Comparison of ENCODE assay signal across 8 cellular contexts in genomic region chr7:2820508-2820934, GRCh38. TPM values are rescaled to one million over a fixed set of nuclear protein-coding genes. Genes with fewer than 3 reads are reported as not detected.
DNase-seq lines count a peak whose midpoint lies in the region; ATAC-seq and TF ChIP-seq lines count a peak whose summit lies in the region.

No MANE protein-coding gene starts in this region.

- no peak overlapping the region for H3K4me3 ChIP-seq in AG04449 (ENCODE audit: low read depth, low read length)

- in situ Hi-C loops in G401 (cut with HindIII; ENCODE audit: low sequenced_read_pairs): loop anchor here (10.0 kb wide), 1 partner anchor 124 kb away; no protein-coding TSS in a partner anchor

- ATAC-seq in esophagus mucosa (peak; percentile 47), HG03108 (IDR thresholded peaks at IDR 0.05; ENCODE audit: unreplicated experiment) (no peak)

- POLR2A ChIA-PET in AG04449 (lab: Yijun Ruan, JAX) (interaction anchor here (0.7 to 2.6 kb wide), 5 partner anchors 8 to 63 kb away, joined by 3 to 8 read pairs (median 4); no protein-coding TSS in a partner anchor), HEK293T (lab: Yijun Ruan, JAX) (interaction anchor here (1.2 kb wide), 1 partner anchor 23 kb away, joined by 5 read pairs; no protein-coding TSS in a partner anchor)

- CTCF ChIA-PET in AG04449 (lab: Yijun Ruan, JAX): interaction anchor here (0.9 to 1.4 kb wide), 3 partner anchors 9 to 140 kb away, joined by 3 to 6 read pairs (median 3); no protein-coding TSS in a partner anchor
- CTCF ChIA-PET in HEK293T (lab: Yijun Ruan, JAX): interaction anchor here (0.8 to 1.0 kb wide), 2 partner anchors 102 to 110 kb away, joined by 3 to 4 read pairs; no protein-coding TSS in a partner anchor

- DNase-seq in AG04449 (ENCODE audit: low read depth, low spot score) (peak; percentile 82), NCI-H226 (peak; percentile 99), mucosa of gallbladder (ENCODE audit: low spot score) (peak; percentile 65), G401 (ENCODE audit: low spot score) (no peak), activated gamma-delta T cell (lab: John Stamatoyannopoulos, UW) (no peak), HEK293T (ENCODE audit: extremely low spot score) (no peak)

- no peak for TF ChIP-seq CTCF in AG04449 (IDR thresholded peaks at IDR 0.05; ENCODE audit: insufficient read depth, low read length, missing control alignments)

TF ChIP-seq in HEK293T, 16 proteins besides CTCF, POLR2A, EP300 and RAD21:
- no peak for TF ChIP-seq SP1 (IDR thresholded peaks at IDR 0.05)
- no peak for TF ChIP-seq L3MBTL2 (conservative IDR thresholded peaks at IDR 0.05)
- no peak for TF ChIP-seq ELF4 (IDR thresholded peaks at IDR 0.05)
- no peak for TF ChIP-seq SUZ12 (IDR thresholded peaks at IDR 0.05)
- TF ChIP-seq PKNOX1 (IDR thresholded peaks at IDR 0.05): no peak
- no peak for TF ChIP-seq NFRKB (IDR thresholded peaks at IDR 0.05)
- no peak for TF ChIP-seq ZNF384 (IDR thresholded peaks at IDR 0.05)
- no peak for TF ChIP-seq FOXA1 (IDR thresholded peaks at IDR 0.05)
- TF ChIP-seq HDGF (IDR thresholded peaks at IDR 0.05; ENCODE audit: borderline replicate concordance): no peak
- TF ChIP-seq FOXM1 (IDR thresholded peaks at IDR 0.05; ENCODE audit: borderline replicate concordance): no peak
- no peak for TF ChIP-seq LEF1 (IDR thresholded peaks at IDR 0.05; ENCODE audit: borderline replicate concordance)
TF ChIP-seq in HEK293T: peak in this region for 0.

RNA-seq across cellular contexts. Expression of gene GNA12, which starts 23.6 kb away (rescaled TPM):
- total RNA-seq in esophagus mucosa (7.5 TPM), mucosa of gallbladder (48.5 TPM)
- total RNA-seq in G401 (2014; rRNA removed; shearing (Covaris generic)): 17.7 and 18.2 TPM in 2 replicates

Comparison
In these comparisons a context has a peak if more than half of its experiments do, and no peak if none do; other contexts are left out.
1. DNase-seq: peak in AG04449 (single experiment), NCI-H226 (single experiment) and mucosa of gallbladder (single experiment); none in G401 (single experiment), activated gamma-delta T cell (single experiment) and HEK293T (single experiment).